Comparison of ENCODE assay signal across 15 cellular contexts in genomic region chr3:81270603-81271371, GRCh38.
A peak's percentile ranks its signal among the peaks of the same experiment; 100 is the strongest.
DNase-seq lines count a peak whose midpoint lies in the region; ATAC-seq, FAIRE-seq and TF ChIP-seq lines count a peak whose summit lies in the region.
"Had no signal": no experiment of that assay in that cellular context is flagged by ENCODE, and none has a peak within 500 bp of the region (broad histone marks: within the 10 kb centered on the region; RNA-seq: fewer than 3 reads in every experiment).

No MANE protein-coding gene starts in this region.

- no peak overlapping the region for H3K27ac ChIP-seq in upper lobe of left lung
- H3K27ac ChIP-seq: BLaER1 treated with 17β-estradiol and CSF1 and Interleukin-3, amounts not matched to agents 10 nM and 100 nM; ovary had no signal

- no peaks in the 10 kb centered on the region for H3K4me1 ChIP-seq in upper lobe of left lung
- H3K4me1 ChIP-seq: BLaER1 treated with 17β-estradiol and CSF1 and Interleukin-3, amounts not matched to agents 10 nM and 100 nM had no signal

- no peak overlapping the region for H3K4me3 ChIP-seq in upper lobe of left lung
- H3K4me3 ChIP-seq: BLaER1 treated with 17β-estradiol and CSF1 and Interleukin-3, amounts not matched to agents 10 nM and 100 nM; ovary had no signal

- no peak for TF ChIP-seq EP300 in upper lobe of left lung (IDR thresholded peaks at IDR 0.05)

- H3K9me3 ChIP-seq in upper lobe of left lung, result no peaks in the 10 kb centered on the region
- H3K9me3 ChIP-seq: BLaER1 treated with 17β-estradiol and CSF1 and Interleukin-3, amounts not matched to agents 10 nM and 100 nM; ovary had no signal

- no peak for TF ChIP-seq POLR2A in upper lobe of left lung (IDR thresholded peaks at IDR 0.05)

- H3K36me3 ChIP-seq in upper lobe of left lung, result no peaks in the 10 kb centered on the region
- H3K36me3 ChIP-seq: BLaER1 treated with 17β-estradiol and CSF1 and Interleukin-3, amounts not matched to agents 10 nM and 100 nM; ovary had no signal

- no peak for TF ChIP-seq CTCF in upper lobe of left lung (IDR thresholded peaks at IDR 0.05)

- no peak for FAIRE-seq in frontal cortex (lab: Jason Lieb, UNC)
- FAIRE-seq: astrocyte had no signal

- H3K27me3 ChIP-seq in upper lobe of left lung, result no peaks in the 10 kb centered on the region
- H3K27me3 ChIP-seq: BLaER1 treated with 17β-estradiol and CSF1 and Interleukin-3, amounts not matched to agents 10 nM and 100 nM; ovary had no signal

- DNase-seq in glomerular visceral epithelial cell (ENCODE audit: extremely low spot score), result peak; percentile 60
- no peak for DNase-seq in frontal cortex (ENCODE audit: low spot score in 2 of 2)
- DNase-seq in NCI-H1694 (lab: John Stamatoyannopoulos, UW), result no peak
- no peak for DNase-seq in islet precursor cell
- DNase-seq in upper lobe of left lung, result no peak
- DNase-seq: activated T-cell treated with anti-CD3 and anti-CD28 coated beads, Interleukin-2, amount 50 U/mL, for 72 hours; effector memory CD8-positive, alpha-beta T cell; GDM1; NCI-H146; ovary had no signal

- peak; percentile 98 for ATAC-seq in GM18873 (IDR thresholded peaks at IDR 0.05; ENCODE audit: low FRiP score, unreplicated experiment)
- ATAC-seq in GM21786 (IDR thresholded peaks at IDR 0.05; ENCODE audit: unreplicated experiment), result peak; percentile 94
- peak; percentile 96 for ATAC-seq in HG03135 (IDR thresholded peaks at IDR 0.05; ENCODE audit: unreplicated experiment)
- ATAC-seq in upper lobe of left lung (ENCODE audit: low FRiP score in 2 of 2), result no peak
- ATAC-seq: activated T-cell treated with anti-CD3 and anti-CD28 coated beads, Interleukin-2, amount 50 U/mL, for 72 hours; effector memory CD8-positive, alpha-beta T cell had no signal

- WGBS in upper lobe of left lung, 2 donors, result 73 to 74% methylated on average over 3 of the region's 3 CpGs

Comparison
In these comparisons a context has a peak if more than half of its experiments do, and no peak if none do; other contexts are left out.
1. ATAC-seq: peak in GM18873 (single experiment), GM21786 (single experiment) and HG03135 (single experiment); none in upper lobe of left lung (0 of 2).